ENCODE assay signal across 1 cellular context in the genomic region with DNA sequence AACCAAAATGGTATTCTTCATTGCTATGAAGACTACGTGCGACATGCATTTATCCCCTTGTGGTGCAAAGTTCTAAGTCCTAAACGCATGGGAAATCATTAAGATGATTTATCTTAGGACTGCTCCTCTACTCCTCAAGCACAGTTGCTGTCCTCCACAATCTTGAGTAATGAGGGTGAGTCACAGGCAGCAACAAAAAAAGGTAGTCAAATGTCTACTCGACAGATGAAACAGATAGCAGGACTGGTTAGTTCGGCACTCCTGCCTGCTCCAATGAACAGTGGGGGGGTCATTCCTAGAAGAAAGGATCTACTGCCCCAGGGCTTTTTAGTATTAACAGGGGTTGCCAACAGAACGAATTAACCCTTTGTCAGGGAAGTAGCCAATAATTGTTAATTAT.
TF ChIP-seq lines count a peak whose summit lies in the region.

No MANE protein-coding gene starts in this region.

TF ChIP-seq in HEK293, 187 proteins besides CTCF, POLR2A, EP300 and RAD21 (continued from another document):
- TF ChIP-seq, protein P1, sequence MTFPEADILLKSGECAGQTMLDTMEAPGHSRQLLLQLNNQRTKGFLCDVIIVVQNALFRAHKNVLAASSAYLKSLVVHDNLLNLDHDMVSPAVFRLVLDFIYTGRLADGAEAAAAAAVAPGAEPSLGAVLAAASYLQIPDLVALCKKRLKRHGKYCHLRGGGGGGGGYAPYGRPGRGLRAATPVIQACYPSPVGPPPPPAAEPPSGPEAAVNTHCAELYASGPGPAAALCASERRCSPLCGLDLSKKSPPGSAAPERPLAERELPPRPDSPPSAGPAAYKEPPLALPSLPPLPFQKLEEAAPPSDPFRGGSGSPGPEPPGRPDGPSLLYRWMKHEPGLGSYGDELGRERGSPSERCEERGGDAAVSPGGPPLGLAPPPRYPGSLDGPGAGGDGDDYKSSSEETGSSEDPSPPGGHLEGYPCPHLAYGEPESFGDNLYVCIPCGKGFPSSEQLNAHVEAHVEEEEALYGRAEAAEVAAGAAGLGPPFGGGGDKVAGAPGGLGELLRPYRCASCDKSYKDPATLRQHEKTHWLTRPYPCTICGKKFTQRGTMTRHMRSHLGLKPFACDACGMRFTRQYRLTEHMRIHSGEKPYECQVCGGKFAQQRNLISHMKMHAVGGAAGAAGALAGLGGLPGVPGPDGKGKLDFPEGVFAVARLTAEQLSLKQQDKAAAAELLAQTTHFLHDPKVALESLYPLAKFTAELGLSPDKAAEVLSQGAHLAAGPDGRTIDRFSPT (tag by site-specific recombination; IDR thresholded peaks at IDR 0.05) = 0 out of 2 replicates have a peak, but pooled peaks have one; percentile 28
- TF ChIP-seq, protein P2, sequence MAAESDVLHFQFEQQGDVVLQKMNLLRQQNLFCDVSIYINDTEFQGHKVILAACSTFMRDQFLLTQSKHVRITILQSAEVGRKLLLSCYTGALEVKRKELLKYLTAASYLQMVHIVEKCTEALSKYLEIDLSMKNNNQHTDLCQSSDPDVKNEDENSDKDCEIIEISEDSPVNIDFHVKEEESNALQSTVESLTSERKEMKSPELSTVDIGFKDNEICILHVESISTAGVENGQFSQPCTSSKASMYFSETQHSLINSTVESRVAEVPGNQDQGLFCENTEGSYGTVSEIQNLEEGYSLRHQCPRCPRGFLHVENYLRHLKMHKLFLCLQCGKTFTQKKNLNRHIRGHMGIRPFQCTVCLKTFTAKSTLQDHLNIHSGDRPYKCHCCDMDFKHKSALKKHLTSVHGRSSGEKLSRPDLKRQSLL (tag by site-specific recombination; IDR thresholded peaks at IDR 0.05) = no peak
